ENCODE assay signal across 1 cellular context in the genomic region with DNA sequence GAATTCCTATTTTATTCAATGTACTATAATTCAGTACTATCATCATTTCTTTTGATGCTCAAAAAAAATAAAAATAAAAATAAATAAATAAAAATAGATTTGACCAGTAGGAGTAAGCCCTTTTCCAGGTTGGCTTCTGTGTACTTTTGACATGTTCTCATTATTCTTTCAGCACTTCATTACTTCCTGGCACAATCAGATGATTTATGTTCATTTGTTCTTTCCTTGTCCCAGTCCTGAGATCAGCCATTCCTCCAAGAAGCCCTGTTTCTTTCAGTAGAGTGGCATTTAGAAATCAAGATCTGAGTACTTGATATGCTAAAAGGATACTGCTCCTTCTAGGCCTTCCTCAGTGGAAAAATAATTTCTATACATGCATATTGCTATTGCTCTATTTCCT.
A peak's percentile ranks its signal among the peaks of the same experiment; 100 is the strongest.
TF ChIP-seq lines count a peak whose summit lies in the region.

No MANE protein-coding gene starts in this region.

TF ChIP-seq in K562, 482 proteins besides CTCF, POLR2A, EP300 and RAD21:
- TF ChIP-seq ADNP (tag; IDR thresholded peaks at IDR 0.05) (no peak), DPF2 (IDR thresholded peaks at IDR 0.05) (no peak), MEIS2 (IDR thresholded peaks at IDR 0.05; ENCODE audit: partially characterized antibody) (peak; percentile 82), NR3C1 (CRISPR knock-in tag; IDR thresholded peaks at IDR 0.05) (no peak), FIP1L1 (IDR thresholded peaks at IDR 0.05; ENCODE audit: low read depth, low read length, poor library complexity, severe bottlenecking) (no peak)
- TF ChIP-seq, protein P1, sequence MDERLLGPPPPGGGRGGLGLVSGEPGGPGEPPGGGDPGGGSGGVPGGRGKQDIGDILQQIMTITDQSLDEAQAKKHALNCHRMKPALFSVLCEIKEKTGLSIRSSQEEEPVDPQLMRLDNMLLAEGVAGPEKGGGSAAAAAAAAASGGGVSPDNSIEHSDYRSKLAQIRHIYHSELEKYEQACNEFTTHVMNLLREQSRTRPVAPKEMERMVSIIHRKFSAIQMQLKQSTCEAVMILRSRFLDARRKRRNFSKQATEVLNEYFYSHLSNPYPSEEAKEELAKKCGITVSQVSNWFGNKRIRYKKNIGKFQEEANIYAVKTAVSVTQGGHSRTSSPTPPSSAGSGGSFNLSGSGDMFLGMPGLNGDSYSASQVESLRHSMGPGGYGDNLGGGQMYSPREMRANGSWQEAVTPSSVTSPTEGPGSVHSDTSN (CRISPR knock-in tag; IDR thresholded peaks at IDR 0.05; ENCODE audit: low read depth): no peak
- TF ChIP-seq, protein P1 (tag; conservative IDR thresholded peaks at IDR 0.05; ENCODE audit: low read depth): peak; percentile 71
- TF ChIP-seq, protein P2, sequence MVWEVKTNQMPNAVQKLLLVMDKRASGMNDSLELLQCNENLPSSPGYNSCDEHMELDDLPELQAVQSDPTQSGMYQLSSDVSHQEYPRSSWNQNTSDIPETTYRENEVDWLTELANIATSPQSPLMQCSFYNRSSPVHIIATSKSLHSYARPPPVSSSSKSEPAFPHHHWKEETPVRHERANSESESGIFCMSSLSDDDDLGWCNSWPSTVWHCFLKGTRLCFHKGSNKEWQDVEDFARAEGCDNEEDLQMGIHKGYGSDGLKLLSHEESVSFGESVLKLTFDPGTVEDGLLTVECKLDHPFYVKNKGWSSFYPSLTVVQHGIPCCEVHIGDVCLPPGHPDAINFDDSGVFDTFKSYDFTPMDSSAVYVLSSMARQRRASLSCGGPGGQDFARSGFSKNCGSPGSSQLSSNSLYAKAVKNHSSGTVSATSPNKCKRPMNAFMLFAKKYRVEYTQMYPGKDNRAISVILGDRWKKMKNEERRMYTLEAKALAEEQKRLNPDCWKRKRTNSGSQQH (CRISPR knock-in tag; IDR thresholded peaks at IDR 0.05): no peak
- TF ChIP-seq, protein P3, sequence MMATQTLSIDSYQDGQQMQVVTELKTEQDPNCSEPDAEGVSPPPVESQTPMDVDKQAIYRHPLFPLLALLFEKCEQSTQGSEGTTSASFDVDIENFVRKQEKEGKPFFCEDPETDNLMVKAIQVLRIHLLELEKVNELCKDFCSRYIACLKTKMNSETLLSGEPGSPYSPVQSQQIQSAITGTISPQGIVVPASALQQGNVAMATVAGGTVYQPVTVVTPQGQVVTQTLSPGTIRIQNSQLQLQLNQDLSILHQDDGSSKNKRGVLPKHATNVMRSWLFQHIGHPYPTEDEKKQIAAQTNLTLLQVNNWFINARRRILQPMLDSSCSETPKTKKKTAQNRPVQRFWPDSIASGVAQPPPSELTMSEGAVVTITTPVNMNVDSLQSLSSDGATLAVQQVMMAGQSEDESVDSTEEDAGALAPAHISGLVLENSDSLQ (IDR thresholded peaks at IDR 0.05): peak; percentile 42; the same call in 1 of the 2 replicates
